16 cellular contexts compared by ENCODE assay signal in genomic region chr3:24832878-24833277, GRCh38.
DNase-seq lines count a peak whose midpoint lies in the region; ATAC-seq, FAIRE-seq and TF ChIP-seq lines count a peak whose summit lies in the region.
"Had no signal": no experiment of that assay in that cellular context is flagged by ENCODE, and none has a peak within 500 bp of the region (broad histone marks: within the 10 kb centered on the region; RNA-seq: fewer than 3 reads in every experiment).

No MANE protein-coding gene starts in this region.

- peaks cover 20% of the 10 kb centered on the region for H3K4me1 Mint-ChIP-seq in type B pancreatic cell (ENCODE audit: unreplicated experiment)
- H3K4me1 Mint-ChIP-seq: B cell had no signal

- no peak for ATAC-seq in GM19023 (IDR thresholded peaks at IDR 0.05; ENCODE audit: unreplicated experiment)
- ATAC-seq: HCT116, PC-3 had no signal

- FAIRE-seq in RCC 7860 (lab: Jason Lieb, UNC): no peak

- H3K27ac ChIP-seq in brain microvascular endothelial cell: no peak overlapping the region
- H3K27ac ChIP-seq: 22Rv1, RWPE1 had no signal

- H3K36me3 Mint-ChIP-seq in type B pancreatic cell: peaks cover 6% of the 10 kb centered on the region

- peaks cover 8% of the 10 kb centered on the region for H3K27me3 ChIP-seq in brain microvascular endothelial cell (replicated peaks)

- peaks cover 3% of the 10 kb centered on the region for H3K9me3 Mint-ChIP-seq in type B pancreatic cell

- H3K4me3 ChIP-seq in brain microvascular endothelial cell (ENCODE audit: low read depth, low read length) (no peak overlapping the region), fibroblast of mammary gland (ENCODE audit: control insufficient read depth, low read depth, low read length) (no peak overlapping the region)

- no peak overlapping the region for H3K27ac Mint-ChIP-seq in type B pancreatic cell
- H3K27ac Mint-ChIP-seq: B cell had no signal

- H3K27me3 Mint-ChIP-seq in type B pancreatic cell: peaks cover 46% of the 10 kb centered on the region

- DNase-seq in NCI-H82 (lab: John Stamatoyannopoulos, UW): peak; percentile 31
- DNase-seq in NCI-H82 treated with DMSO at 0.1 percent for 48 hours (lab: John Stamatoyannopoulos, UW; ENCODE audit: unreplicated experiment): no peak
- peak; percentile 29 for DNase-seq in brain microvascular endothelial cell
- peak; percentile 15 for DNase-seq in fibroblast of mammary gland (ENCODE audit: low read depth)
- DNase-seq in type B pancreatic cell (ENCODE audit: extremely low spot score, unreplicated experiment): no peak
- no peak for DNase-seq in RCC 7860 (ENCODE audit: low spot score)
- DNase-seq in NCI-H1092 (lab: John Stamatoyannopoulos, UW): no peak
- DNase-seq: DMS79 treated with DMSO at 0.1 percent for 48 hours, NCI-H1694 treated with DMSO at 0.1 percent for 48 hours, NCI-H510A treated with DMSO at 0.1 percent for 48 hours, PC-3 had no signal

- no peaks in the 10 kb centered on the region for H3K36me3 ChIP-seq in brain microvascular endothelial cell (replicated peaks)

- in situ Hi-C loops in brain microvascular endothelial cell (cut with HindIII; ENCODE audit: low pct_ligation_motif_present, low sequenced_read_pairs): no loop called here

- peak overlapping the region; percentile 65 for H3K4me3 Mint-ChIP-seq in type B pancreatic cell
- H3K4me3 Mint-ChIP-seq: B cell had no signal

- no peak for TF ChIP-seq CTCF in brain microvascular endothelial cell (IDR thresholded peaks at IDR 0.05; ENCODE audit: low read depth, low read length, missing control alignments)
- no peak for TF ChIP-seq CTCF in fibroblast of mammary gland (conservative IDR thresholded peaks at IDR 0.05; ENCODE audit: control insufficient read depth, insufficient read depth, low read depth, low read length)
- no peak for TF ChIP-seq CTCF in type B pancreatic cell (conservative IDR thresholded peaks at IDR 0.05)

Comparison
In these comparisons a context has a peak if more than half of its experiments do, and no peak if none do; other contexts are left out.
1. DNase-seq: peak in NCI-H82 (single experiment), brain microvascular endothelial cell (single experiment) and fibroblast of mammary gland (single experiment); none in NCI-H82 treated with DMSO at 0.1 percent for 48 hours (single experiment), type B pancreatic cell (single experiment), RCC 7860 (single experiment) and NCI-H1092 (single experiment).